Comparison of ENCODE assay signal across 1 cellular context in the genomic region with DNA sequence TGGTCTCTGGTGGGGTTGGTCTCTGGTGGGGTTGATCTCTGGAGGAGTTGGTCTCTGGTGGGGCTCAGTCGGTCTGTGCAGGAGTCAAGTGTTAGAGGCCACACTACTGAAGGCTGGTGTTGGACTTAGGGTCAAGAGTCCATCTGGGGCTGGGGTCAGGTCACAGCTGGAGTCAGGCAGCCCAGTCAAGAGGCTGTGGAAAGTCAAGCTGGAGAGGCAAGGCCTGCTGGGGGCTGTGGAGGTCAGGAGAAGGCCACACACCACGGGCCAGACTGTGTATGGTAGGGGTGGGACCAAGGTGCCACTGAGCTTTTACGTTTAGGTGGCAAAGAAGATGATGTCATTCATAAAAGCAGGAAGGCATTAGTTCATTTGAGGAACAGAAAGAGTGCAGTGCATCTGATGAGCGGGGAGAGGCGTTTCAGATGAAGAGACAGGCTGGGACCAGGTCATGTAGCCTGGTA.
TF ChIP-seq lines count a peak whose summit lies in the region.

No MANE protein-coding gene starts in this region.

TF ChIP-seq in K562, 482 proteins besides CTCF, POLR2A, EP300 and RAD21 (continued from another document):
- no peak for TF ChIP-seq ATF1 (CRISPR knock-in tag; IDR thresholded peaks at IDR 0.05)
- no peak for TF ChIP-seq ATF1 (tag; IDR thresholded peaks at IDR 0.05)
- TF ChIP-seq, protein P1, sequence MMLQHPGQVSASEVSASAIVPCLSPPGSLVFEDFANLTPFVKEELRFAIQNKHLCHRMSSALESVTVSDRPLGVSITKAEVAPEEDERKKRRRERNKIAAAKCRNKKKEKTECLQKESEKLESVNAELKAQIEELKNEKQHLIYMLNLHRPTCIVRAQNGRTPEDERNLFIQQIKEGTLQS (IDR thresholded peaks at IDR 0.05), result peak; percentile 59
- TF ChIP-seq, protein P1 (CRISPR knock-in tag; conservative IDR thresholded peaks at IDR 0.05), result no peak
